In the genomic region with DNA sequence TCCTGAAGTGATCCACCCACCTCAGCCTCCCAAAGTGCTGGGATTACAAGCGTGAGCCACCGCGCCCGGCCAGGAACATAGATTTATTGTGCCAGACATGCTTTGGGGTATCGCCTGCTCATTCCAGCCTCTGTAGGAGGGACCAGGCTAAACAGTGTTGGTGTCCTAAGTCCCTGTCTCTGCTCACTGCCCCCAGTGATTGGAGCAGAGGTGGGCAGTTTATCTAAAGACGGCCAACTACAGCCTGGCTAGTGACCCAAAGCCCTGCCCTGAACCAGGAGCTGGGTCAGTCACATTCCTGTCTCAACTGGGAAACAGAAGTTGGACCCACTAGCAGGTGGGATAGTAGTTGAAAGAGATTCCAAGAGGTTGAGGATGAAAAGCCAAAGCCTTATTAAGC, we compare ENCODE assay signal across 24 cellular contexts. TPM values are rescaled to one million over a fixed set of nuclear protein-coding genes. Genes with fewer than 3 reads are reported as not detected.
DNase-seq lines count a peak whose midpoint lies in the region; ATAC-seq, FAIRE-seq and TF ChIP-seq lines count a peak whose summit lies in the region.
"Had no signal": no experiment of that assay in that cellular context is flagged by ENCODE, and none has a peak within 500 bp of the region (broad histone marks: within the 10 kb centered on the region; RNA-seq: fewer than 3 reads in every experiment).

No MANE protein-coding gene starts in this region.

- ATAC-seq in HepG2 (no peak), right lobe of liver (no peak), HG02973 (IDR thresholded peaks at IDR 0.05; ENCODE audit: unreplicated experiment) (no peak)

- H3K27ac ChIP-seq in HepG2 (ENCODE audit: extremely low read length, insufficient read depth, low read length): no peak overlapping the region
- H3K27ac ChIP-seq in right lobe of liver: no peak overlapping the region
- H3K27ac ChIP-seq: 22Rv1; BLaER1 treated with 17β-estradiol and CSF1 and Interleukin-3, amounts not matched to agents 10 nM and 100 nM; GM23248 had no signal

- TF ChIP-seq POLR2A in HepG2 (IDR thresholded peaks at IDR 0.05; ENCODE audit: insufficient read depth in 1 of 2, low read depth in 2 of 2, low read length in 2 of 2) (no peak), right lobe of liver (IDR thresholded peaks at IDR 0.05) (no peak)

- in situ Hi-C loops in HepG2 (cut with HindIII; ENCODE audit: extremely low pct_ligation_motif_present, low pct_unique_long_range_greater_than_20kb): no loop called here

- TF ChIP-seq EP300 in HepG2 (IDR thresholded peaks at IDR 0.05; ENCODE audit: low read depth in 2 of 2, low read length in 2 of 2): no peak
- no peak for TF ChIP-seq EP300 in HepG2 (CRISPR knock-in tag; IDR thresholded peaks at IDR 0.05; ENCODE audit: borderline replicate concordance)

- no peaks in the 10 kb centered on the region for H4K20me1 ChIP-seq in HepG2 (ENCODE audit: insufficient read depth, low read length)
- H4K20me1 ChIP-seq: BLaER1 treated with 17β-estradiol and CSF1 and Interleukin-3, amounts not matched to agents 10 nM and 100 nM had no signal

- no peaks in the 10 kb centered on the region for H3K36me3 ChIP-seq in HepG2 (replicated peaks in 1 of 2; ENCODE audit: control insufficient read depth in 1 of 2, insufficient read depth in 2 of 2, low read length in 2 of 2)
- no peaks in the 10 kb centered on the region for H3K36me3 ChIP-seq in right lobe of liver
- H3K36me3 ChIP-seq: BE2C; BLaER1 treated with 17β-estradiol and CSF1 and Interleukin-3, amounts not matched to agents 10 nM and 100 nM had no signal

- H3K4me1 ChIP-seq in HepG2 (ENCODE audit: insufficient read depth, low read length) (peaks cover 88% of the 10 kb centered on the region), right lobe of liver (no peaks in the 10 kb centered on the region)
- H3K4me1 ChIP-seq: BE2C had no signal

- no peak for FAIRE-seq in HepG2 (lab: Jason Lieb, UNC)
- FAIRE-seq: A204.1, GM12892, H1 had no signal

- H3K4me2 ChIP-seq in HepG2 (ENCODE audit: low read depth, low read length): no peak overlapping the region
- H3K4me2 ChIP-seq: BLaER1 treated with 17β-estradiol and CSF1 and Interleukin-3, amounts not matched to agents 10 nM and 100 nM had no signal

- H3K4me1 Mint-ChIP-seq in T-helper 1 cell treated with Interleukin-12 subunit alpha and Interleukin-12 subunit beta and Interleukin-4 antibody, amounts not matched to agents 30 μg/mL and 1 μg/mL, for 36 hours (ENCODE audit: low read depth): peaks cover 22% of the 10 kb centered on the region

- H3K27me3 Mint-ChIP-seq in T-helper 1 cell treated with Interleukin-12 subunit alpha and Interleukin-12 subunit beta and Interleukin-4 antibody, amounts not matched to agents 30 μg/mL and 1 μg/mL, for 36 hours (ENCODE audit: low read depth): peaks cover 16% of the 10 kb centered on the region
- H3K27me3 Mint-ChIP-seq: CD4-positive, alpha-beta T cell; CD8-positive, alpha-beta memory T cell had no signal

- no peak for TF ChIP-seq RAD21 in HepG2 (CRISPR knock-in tag; IDR thresholded peaks at IDR 0.05)

- no TSS peak for BruUV-seq in HepG2 (replicated peaks; lab: Mats Ljungman, UMichigan)

- intact Hi-C loops in HepG2 (cut with micrococcal nuclease; ENCODE audit: unreplicated experiment) (no loop called here), right lobe of liver (cut with DNase I) (no loop called here)

- no peaks in the 10 kb centered on the region for H3K36me3 Mint-ChIP-seq in T-helper 1 cell treated with Interleukin-12 subunit alpha and Interleukin-12 subunit beta and Interleukin-4 antibody, amounts not matched to agents 30 μg/mL and 1 μg/mL, for 36 hours (ENCODE audit: low read depth)
- H3K36me3 Mint-ChIP-seq: CD14-positive monocyte; CD8-positive, alpha-beta memory T cell had no signal

- TF ChIP-seq CTCF in HepG2 (CRISPR knock-in tag; IDR thresholded peaks at IDR 0.05) (no peak), right lobe of liver (IDR thresholded peaks at IDR 0.05) (no peak)

- H3K9me3 ChIP-seq in HepG2 (ENCODE audit: low read length) (no peaks in the 10 kb centered on the region), right lobe of liver (no peaks in the 10 kb centered on the region)
- H3K9me3 ChIP-seq: BE2C had no signal

- H3K27ac Mint-ChIP-seq in T-helper 1 cell treated with Interleukin-12 subunit alpha and Interleukin-12 subunit beta and Interleukin-4 antibody, amounts not matched to agents 30 μg/mL and 1 μg/mL, for 36 hours: peak overlapping the region; percentile 42
- H3K27ac Mint-ChIP-seq: CD14-positive monocyte; CD4-positive, alpha-beta T cell had no signal

- H3K79me2 ChIP-seq in HepG2 (ENCODE audit: insufficient read depth, low read length): no peaks in the 10 kb centered on the region

- no peak overlapping the region for H3K9ac ChIP-seq in HepG2 (ENCODE audit: insufficient read depth, low read depth, low read length)
- H3K9ac ChIP-seq: BLaER1 treated with 17β-estradiol and CSF1 and Interleukin-3, amounts not matched to agents 10 nM and 100 nM; GM23248 had no signal

- POLR2A ChIA-PET in HepG2 (lab: Yijun Ruan, JAX): interaction anchor here (1.5 kb wide), 1 partner anchor 85 kb away, joined by 6 read pairs; no protein-coding TSS in a partner anchor

- H3K9me3 Mint-ChIP-seq in T-helper 1 cell treated with Interleukin-12 subunit alpha and Interleukin-12 subunit beta and Interleukin-4 antibody, amounts not matched to agents 30 μg/mL and 1 μg/mL, for 36 hours: no peaks in the 10 kb centered on the region
- H3K9me3 Mint-ChIP-seq: CD4-positive, alpha-beta T cell; CD8-positive, alpha-beta memory T cell had no signal

- H3K4me3 Mint-ChIP-seq in T-helper 1 cell treated with Interleukin-12 subunit alpha and Interleukin-12 subunit beta and Interleukin-4 antibody, amounts not matched to agents 30 μg/mL and 1 μg/mL, for 36 hours: no peak overlapping the region
- H3K4me3 Mint-ChIP-seq: CD14-positive monocyte; CD4-positive, alpha-beta T cell; CD8-positive, alpha-beta memory T cell had no signal

- H3K4me3 ChIP-seq in HepG2 (replicated peaks in 1 of 3; ENCODE audit: insufficient read depth in 1 of 3, low read depth in 2 of 3, low read length in 3 of 3) (no peak overlapping the region), right lobe of liver (no peak overlapping the region)
- H3K4me3 ChIP-seq: BLaER1 treated with 17β-estradiol and CSF1 and Interleukin-3, amounts not matched to agents 10 nM and 100 nM; GM23248 had no signal

- CTCF ChIA-PET in HepG2 (lab: Yijun Ruan, JAX; ENCODE audit: low intra/inter-chr PET ratio, low total read pairs): interaction anchor here (1.1 kb wide), 1 partner anchor 91 kb away, joined by 4 read pairs; no protein-coding TSS in a partner anchor

- WGBS in HepG2 (ENCODE audit: low lambda C conversion rate): 97% methylated on average over 6 of the region's 6 CpGs
- 80% methylated on average over 6 of the region's 6 CpGs for WGBS in right lobe of liver (ENCODE audit: insufficient coverage, low coverage, low lambda C conversion rate, missing lambda C conversion rate)

- no peak overlapping the region for H2AFZ ChIP-seq in HepG2 (ENCODE audit: low read length)
- H2AFZ ChIP-seq: GM23248 had no signal

- no peak for DNase-seq in T-helper 1 cell
- DNase-seq in HepG2 (ENCODE audit: low spot score): no peak
- no peak for DNase-seq in right lobe of liver
- DNase-seq in left kidney (ENCODE audit: low read depth, low spot score): peak; percentile 51
- no peak for DNase-seq in amniotic stem cell (lab: John Stamatoyannopoulos, UW)
- no peak for DNase-seq in activated naive CD4-positive, alpha-beta T cell treated with anti-CD3 and anti-CD28 coated beads, Interleukin-2, amount 50 U/mL, for 16 hours
- DNase-seq: BE2C; Calu3; CD4-positive, alpha-beta T cell; CD8-positive, alpha-beta memory T cell; DMS53; DMS79 treated with DMSO at 0.1 percent for 48 hours; GF-D8; GM23248; H7; HCEC 1CT had no signal

- no peaks in the 10 kb centered on the region for H3K27me3 ChIP-seq in HepG2 (ENCODE audit: control insufficient read depth in 1 of 2, insufficient read depth in 2 of 2, low read length in 2 of 2)
- no peaks in the 10 kb centered on the region for H3K27me3 ChIP-seq in right lobe of liver
- H3K27me3 ChIP-seq: BE2C; BLaER1 treated with 17β-estradiol and CSF1 and Interleukin-3, amounts not matched to agents 10 nM and 100 nM had no signal

TF ChIP-seq in HepG2, 621 proteins besides CTCF, POLR2A, EP300 and RAD21:
- TF ChIP-seq ZNF468 (CRISPR knock-in tag; IDR thresholded peaks at IDR 0.05) (no peak), ZNF572 (CRISPR knock-in tag; IDR thresholded peaks at IDR 0.05) (peak; percentile 30; the same call in 1 of the 2 replicates)
TF ChIP-seq in HepG2: peak in this region for 1.

RNA-seq across cellular contexts. Expression of gene ETV4, which starts 36.3 kb away (rescaled TPM):
- total RNA-seq in HepG2 (2016; rRNA removed; fragmentation: Illumina TruSeq; extraction: Trizol) (126 and 128 TPM in 2 replicates), right lobe of liver (1 to 10 TPM in 1 of 6 experiments, under 1 TPM in 4, not detected in 1; 0.42 to 1.4 (median 0.80) TPM)
- total RNA-seq in HepG2 (2016; cell fraction: cytosol; rRNA removed; fragmentation: Illumina TruSeq; extraction: Trizol; ENCODE audit: low read depth): 59.4 and 72.0 TPM in 2 replicates
- total RNA-seq in HepG2 (2016; cell fraction: insoluble cytoplasmic fraction; rRNA removed; fragmentation: Illumina TruSeq; extraction: Trizol): 106 and 130 TPM in 2 replicates
- 149 and 180 TPM in 2 replicates for total RNA-seq in HepG2 (2016; cell fraction: membrane; rRNA removed; fragmentation: Illumina TruSeq; extraction: Trizol)
- total RNA-seq in HepG2 (2016; cell fraction: nucleus; rRNA removed; fragmentation: Illumina TruSeq; extraction: Trizol): 70.8 and 88.4 TPM in 2 replicates
- polyA plus RNA-seq in HepG2 (2011; rRNA removed): 330 and 361 TPM in 2 replicates
- polyA plus RNA-seq in HepG2 (2011; cell fraction: cytosol; rRNA removed): 170 and 232 TPM in 2 replicates
- polyA plus RNA-seq in HepG2 (2011; cell fraction: nucleus; rRNA removed): 463 and 506 TPM in 2 replicates
- 277 and 289 TPM in 2 replicates for polyA plus RNA-seq in HepG2 (2012)
- 120 and 136 TPM in 2 replicates for polyA plus RNA-seq in HepG2 (2016; cell fraction: cytosol; fragmentation: Illumina TruSeq; extraction: Trizol; ENCODE audit: low read depth)
- polyA plus RNA-seq in HepG2 (2016; cell fraction: insoluble cytoplasmic fraction; fragmentation: Illumina TruSeq; extraction: Trizol; ENCODE audit: low read depth): 164 and 205 TPM in 2 replicates
- 212 and 220 TPM in 2 replicates for polyA plus RNA-seq in HepG2 (2016; cell fraction: membrane; fragmentation: Illumina TruSeq; extraction: Trizol; ENCODE audit: low read depth)
- polyA plus RNA-seq in HepG2 (2016; cell fraction: nucleus; fragmentation: Illumina TruSeq; extraction: Trizol; ENCODE audit: insufficient read depth, low read depth): 278 and 294 TPM in 2 replicates
- 3.5 and 231 TPM in 2 replicates for polyA minus RNA-seq in HepG2 (2011; rRNA and poly(A)+ RNA removed; ENCODE audit: low replicate concordance)
- 120 and 134 TPM in 2 replicates for polyA minus RNA-seq in HepG2 (2011; cell fraction: cytosol; rRNA and poly(A)+ RNA removed)
- polyA minus RNA-seq in HepG2 (2011; cell fraction: nucleus; rRNA and poly(A)+ RNA removed): 97.1 and 102 TPM in 2 replicates
- total RNA-seq: CD4-positive, alpha-beta T cell had no signal
- polyA plus RNA-seq: CD14-positive monocyte had no signal

Comparison
In these comparisons a context has a peak if more than half of its experiments do, and no peak if none do; other contexts are left out.
1. RNA of gene ETV4, which starts 36.3 kb away (total RNA-seq): 59.4 to 180 TPM in HepG2; 0.42 to 1.4 TPM in right lobe of liver; every median in the first group is over 10 times any median in the second.